Comparison of ENCODE assay signal across 1 cellular context in genomic region chr9:16331527-16331926, GRCh38.
TF ChIP-seq lines count a peak whose summit lies in the region.

No MANE protein-coding gene starts in this region.

TF ChIP-seq in IMR-90, 13 proteins besides CTCF, POLR2A, EP300 and RAD21 (continued from another document):
- TF ChIP-seq CHD1 (IDR thresholded peaks at IDR 0.05; ENCODE audit: low read depth, low read length) (no peak), NFE2L2 (IDR thresholded peaks at IDR 0.05; ENCODE audit: low read depth, low read length) (no peak), MXI1 (IDR thresholded peaks at IDR 0.05; ENCODE audit: borderline replicate concordance, low read depth, low read length) (no peak)
